29 cellular contexts compared by ENCODE assay signal in the genomic region with DNA sequence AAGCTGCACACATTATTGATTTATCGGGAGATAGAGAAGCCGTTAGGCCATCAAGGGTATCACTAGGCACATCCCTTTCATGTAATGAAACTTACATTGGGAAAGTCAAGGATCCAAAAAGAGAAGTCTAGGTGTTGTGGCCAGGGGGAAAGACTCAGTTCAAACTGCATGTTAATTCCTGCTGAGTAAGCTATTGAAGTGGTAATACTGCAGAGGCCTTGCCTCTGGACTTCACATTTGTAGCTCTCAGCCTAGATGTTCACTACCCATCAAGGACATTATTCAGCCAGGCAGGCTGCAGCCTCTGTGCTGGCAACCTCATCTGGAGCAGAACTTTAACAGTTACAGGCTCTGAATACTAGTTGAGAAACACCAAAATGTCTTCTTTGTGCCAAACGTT.
"Had no signal": no experiment of that assay in that cellular context is flagged by ENCODE, and none has a peak within 500 bp of the region (broad histone marks: within the 10 kb centered on the region; RNA-seq: fewer than 3 reads in every experiment).

No MANE protein-coding gene starts in this region.

- H3K27ac Mint-ChIP-seq: memory B cell; naive B cell; nephron; stimulated activated naive B cell treated with anti-CD40 and anti-IgM and Interleukin-4, amounts not matched to agents 10 μg/mL and 1 μg/mL and 100 μg/mL, for 72 hours; stimulated activated naive CD8-positive, alpha-beta T cell treated with anti-CD3 and anti-CD28 coated beads, Interleukin-15, amount 100 ng/mL, for 72 hours had no signal

- H3K27ac ChIP-seq: colonic mucosa, foreskin keratinocyte, left ventricle myocardium inferior, lower lobe of right lung, parathyroid adenoma, psoas muscle, right lobe of liver, spleen, testis, tibial nerve, upper lobe of right lung, vagina had no signal

- H3K4me3 ChIP-seq: colonic mucosa, left ventricle myocardium inferior, lower lobe of right lung, psoas muscle, right lobe of liver, spleen, testis, tibial nerve, upper lobe of right lung, vagina had no signal

- H3K36me3 Mint-ChIP-seq: memory B cell; naive B cell; stimulated activated naive B cell treated with anti-CD40 and anti-IgM and Interleukin-4, amounts not matched to agents 10 μg/mL and 1 μg/mL and 100 μg/mL, for 72 hours had no signal

- H3K9me3 Mint-ChIP-seq: nephron had no signal

- H2AFZ ChIP-seq: parathyroid adenoma had no signal

- H3K4me1 ChIP-seq: colonic mucosa, foreskin keratinocyte, left ventricle myocardium inferior, lower lobe of right lung, parathyroid adenoma, psoas muscle, right lobe of liver, spleen, testis, tibial nerve, upper lobe of right lung, vagina had no signal

- H3K4me3 Mint-ChIP-seq: memory B cell; naive B cell; nephron; stimulated activated naive B cell treated with anti-CD40 and anti-IgM and Interleukin-4, amounts not matched to agents 10 μg/mL and 1 μg/mL and 100 μg/mL, for 72 hours; stimulated activated naive CD8-positive, alpha-beta T cell treated with anti-CD3 and anti-CD28 coated beads, Interleukin-15, amount 100 ng/mL, for 72 hours had no signal

- H3K79me2 ChIP-seq: parathyroid adenoma had no signal

- H3K36me3 ChIP-seq: colonic mucosa, left ventricle myocardium inferior, lower lobe of right lung, right lobe of liver, spleen, tibial nerve, upper lobe of right lung, vagina had no signal

- FAIRE-seq: endothelial cell of umbilical vein, kidney had no signal

- ATAC-seq: foreskin keratinocyte; left cardiac atrium; lower lobe of right lung; psoas muscle; right lobe of liver; stimulated activated naive B cell treated with anti-CD40 and anti-IgM and Interleukin-4, amounts not matched to agents 10 μg/mL and 1 μg/mL and 100 μg/mL, for 72 hours; stimulated activated naive CD8-positive, alpha-beta T cell treated with anti-CD3 and anti-CD28 coated beads, Interleukin-15, amount 100 ng/mL, for 72 hours; upper lobe of right lung had no signal

- H3K4me1 Mint-ChIP-seq: memory B cell; naive B cell; nephron; stimulated activated naive B cell treated with anti-CD40 and anti-IgM and Interleukin-4, amounts not matched to agents 10 μg/mL and 1 μg/mL and 100 μg/mL, for 72 hours; stimulated activated naive CD8-positive, alpha-beta T cell treated with anti-CD3 and anti-CD28 coated beads, Interleukin-15, amount 100 ng/mL, for 72 hours had no signal

- H3K27me3 Mint-ChIP-seq: memory B cell; naive B cell; stimulated activated naive B cell treated with anti-CD40 and anti-IgM and Interleukin-4, amounts not matched to agents 10 μg/mL and 1 μg/mL and 100 μg/mL, for 72 hours; stimulated activated naive CD8-positive, alpha-beta T cell treated with anti-CD3 and anti-CD28 coated beads, Interleukin-15, amount 100 ng/mL, for 72 hours had no signal

- H3K27me3 ChIP-seq: colonic mucosa, foreskin keratinocyte, right lobe of liver, spleen, testis, tibial nerve, upper lobe of right lung, vagina had no signal

- DNase-seq: colonic mucosa; dermis blood vessel endothelial cell; erythroblast; foreskin keratinocyte; head of caudate nucleus; hippocampal formation; kidney; left cardiac atrium; left ventricle myocardium inferior; lower lobe of right lung; midbrain; naive B cell; psoas muscle; retina; right lobe of liver; spleen; stimulated activated CD4-positive, alpha-beta T cell treated with anti-CD3 and anti-CD28 coated beads, Interleukin-15, amount 100 ng/mL, for 24 hours; stimulated activated CD4-positive, alpha-beta T cell treated with anti-CD3 and anti-CD28 coated beads, Interleukin-1b, Interleukin-23, amount 100 ng/mL, for 48 hours; stimulated activated CD4-positive, alpha-beta T cell treated with anti-CD3 and anti-CD28 coated beads, Interleukin-4, amount 100 ng/mL, for 4 hours; stimulated activated naive B cell treated with anti-CD40 and anti-IgM and Interleukin-4, amounts not matched to agents 10 μg/mL and 1 μg/mL and 100 μg/mL, for 72 hours; stimulated activated naive CD8-positive, alpha-beta T cell treated with anti-CD3 and anti-CD28 coated beads, Interleukin-15, amount 100 ng/mL, for 72 hours; testis; upper lobe of right lung had no signal
